In genomic region chr16:13171313-13171712, GRCh38 we compare ENCODE assay signal across 22 cellular contexts.
"Had no signal": no experiment of that assay in that cellular context is flagged by ENCODE, and none has a peak within 500 bp of the region (broad histone marks: within the 10 kb centered on the region; RNA-seq: fewer than 3 reads in every experiment).

No MANE protein-coding gene starts in this region.

- H3K4me2 ChIP-seq: KMS-11, PC-9 had no signal

- H3K4me1 Mint-ChIP-seq: activated CD4-positive, alpha-beta T cell treated with anti-CD3 and anti-CD28 coated beads, Interleukin-2, amount 10 ng/mL, durations not matched to agents 7 days and 5 days; activated T-helper 17 cell treated with anti-CD3 and anti-CD28 coated beads, Interleukin-2, amount 50 U/mL, for 72 hours had no signal

- H3K27ac ChIP-seq: KMS-11, PC-9 had no signal

- H3K27ac Mint-ChIP-seq: activated CD4-positive, alpha-beta memory T cell treated with anti-CD3 and anti-CD28 coated beads for 36 hours; activated CD4-positive, alpha-beta T cell treated with anti-CD3 and anti-CD28 coated beads, Interleukin-2, amount 10 ng/mL, durations not matched to agents 7 days and 5 days; activated naive CD4-positive, alpha-beta T cell treated with anti-CD3 and anti-CD28 coated beads for 36 hours; activated naive CD8-positive, alpha-beta T cell; activated T-helper 17 cell treated with anti-CD3 and anti-CD28 coated beads, Interleukin-2, amount 50 U/mL, for 72 hours; brain; T-helper 1 cell treated with Interleukin-12 subunit alpha and Interleukin-12 subunit beta and Interleukin-4 antibody, amounts not matched to agents 30 μg/mL and 1 μg/mL, for 36 hours had no signal

- H3K36me3 Mint-ChIP-seq: activated CD4-positive, alpha-beta memory T cell treated with anti-CD3 and anti-CD28 coated beads for 36 hours; activated naive CD8-positive, alpha-beta T cell; brain had no signal

- ATAC-seq: activated T-cell treated with anti-CD3 and anti-CD28 coated beads, Interleukin-2, amount 50 U/mL, for 4 hours; activated T-helper 17 cell treated with anti-CD3 and anti-CD28 coated beads, Interleukin-2, amount 50 U/mL, for 72 hours had no signal

- H3K9ac ChIP-seq: KMS-11 had no signal

- H3K4me3 Mint-ChIP-seq: activated CD4-positive, alpha-beta memory T cell treated with anti-CD3 and anti-CD28 coated beads for 36 hours; activated CD4-positive, alpha-beta T cell treated with anti-CD3 and anti-CD28 coated beads, Interleukin-2, amount 10 ng/mL, durations not matched to agents 7 days and 5 days; activated naive CD4-positive, alpha-beta T cell treated with anti-CD3 and anti-CD28 coated beads for 36 hours; activated naive CD8-positive, alpha-beta T cell; activated T-cell treated with anti-CD3 and anti-CD28 coated beads, Interleukin-2, amount 50 U/mL, for 4 hours; activated T-helper 17 cell treated with anti-CD3 and anti-CD28 coated beads, Interleukin-2, amount 50 U/mL, for 72 hours; brain; T-helper 1 cell treated with Interleukin-12 subunit alpha and Interleukin-12 subunit beta and Interleukin-4 antibody, amounts not matched to agents 30 μg/mL and 1 μg/mL, for 36 hours had no signal

- DNase-seq: activated CD4-positive, alpha-beta memory T cell treated with anti-CD3 and anti-CD28 coated beads for 36 hours; activated CD4-positive, alpha-beta T cell treated with anti-CD3 and anti-CD28 coated beads, Interleukin-2, amount 10 ng/mL, durations not matched to agents 7 days and 5 days; activated CD4-positive, CD25-positive, alpha-beta regulatory T cell; activated CD8-positive, alpha-beta memory T cell treated with anti-CD3 and anti-CD28 coated beads for 24 hours; activated gamma-delta T cell; activated naive CD4-positive, alpha-beta T cell treated with anti-CD3 and anti-CD28 coated beads for 36 hours; activated T-cell treated with anti-CD3 and anti-CD28 coated beads, Interleukin-2, amount 50 U/mL, for 4 hours; amygdala; NCI-H1092 treated with DMSO at 0.1 percent for 48 hours; NCI-H1436; NCI-H1694 treated with DMSO at 0.1 percent for 48 hours; NCI-H2029 treated with DMSO at 0.1 percent for 48 hours; NCI-H510A treated with DMSO at 0.1 percent for 48 hours; NCI-H69; NK-92 treated with Interleukin-12 subunit alpha and Interleukin-12 subunit beta, amount 100 ng/mL, for 24 hours; PC-9; SHP77 treated with DMSO at 0.1 percent for 48 hours had no signal

- H2AFZ ChIP-seq: PC-9 had no signal

- H3K4me3 ChIP-seq: PC-9 had no signal

- H3K27me3 Mint-ChIP-seq: activated CD4-positive, alpha-beta T cell treated with anti-CD3 and anti-CD28 coated beads, Interleukin-2, amount 10 ng/mL, durations not matched to agents 7 days and 5 days had no signal
